Comparison of ENCODE assay signal across 8 cellular contexts in genomic region chr2:70552501-70553333, GRCh38. TPM values are rescaled to one million over a fixed set of nuclear protein-coding genes. Genes with fewer than 3 reads are reported as not detected.
DNase-seq lines count a peak whose midpoint lies in the region; ATAC-seq, FAIRE-seq and TF ChIP-seq lines count a peak whose summit lies in the region.

No MANE protein-coding gene starts in this region.

- intact Hi-C loops in CD14-positive monocyte (cut with micrococcal nuclease): loop anchor here (5.0 to 10.0 kb wide), 2 partner anchors 40 to 58 kb away; no protein-coding TSS in a partner anchor
- intact Hi-C loops in kidney (cut with DNase I): no loop called here

- H3K4me3 ChIP-seq in kidney (ENCODE audit: low read length in 2 of 2): peak overlapping the region; percentile 70 to 86

- no peak for FAIRE-seq in kidney (lab: Jason Lieb, UNC)

- H3K36me3 Mint-ChIP-seq in CD14-positive monocyte: peaks cover 0 to 2% of the 10 kb centered on the region in 2 donors
- H3K36me3 Mint-ChIP-seq in activated T-cell treated with anti-CD3 and anti-CD28 coated beads, Interleukin-2, amount 50 U/mL, for 72 hours (ENCODE audit: insufficient read depth in 2 of 2): no peaks in the 10 kb centered on the region

- H3K9ac ChIP-seq in kidney (ENCODE audit: low read length in 2 of 2): peak overlapping the region; percentile 56 to 80

- peaks cover 19% of the 10 kb centered on the region for H3K4me1 Mint-ChIP-seq in CD14-positive monocyte
- peaks cover 28% of the 10 kb centered on the region for H3K4me1 Mint-ChIP-seq in activated T-cell treated with anti-CD3 and anti-CD28 coated beads, Interleukin-2, amount 50 U/mL, for 72 hours (ENCODE audit: low read depth)
- H3K4me1 Mint-ChIP-seq in stimulated activated naive CD8-positive, alpha-beta T cell treated with anti-CD3 and anti-CD28 coated beads, Interleukin-15, amount 100 ng/mL, for 72 hours: peaks cover 33% of the 10 kb centered on the region

- H3K4me1 ChIP-seq in kidney (ENCODE audit: control insufficient read depth in 1 of 2, insufficient read depth in 1 of 2, low read depth in 1 of 2, low read length in 2 of 2): peaks cover 5 to 6% of the 10 kb centered on the region in 2 donors

- H3K27ac Mint-ChIP-seq in CD14-positive monocyte: peak overlapping the region in 6 of 7 donors; percentile 3 to 75 (median 50)
- peak overlapping the region; percentile 73 for H3K27ac Mint-ChIP-seq in activated T-cell treated with anti-CD3 and anti-CD28 coated beads, Interleukin-2, amount 50 U/mL, for 72 hours
- H3K27ac Mint-ChIP-seq in stimulated activated naive CD8-positive, alpha-beta T cell treated with anti-CD3 and anti-CD28 coated beads, Interleukin-15, amount 100 ng/mL, for 72 hours: peak overlapping the region in 1 of 2 donors; percentile 98

- no peak for TF ChIP-seq CTCF in CD14-positive monocyte (IDR thresholded peaks at IDR 0.05)
- TF ChIP-seq CTCF in kidney (IDR thresholded peaks at IDR 0.05; ENCODE audit: borderline replicate concordance, extremely low read depth, insufficient read depth): no peak
- TF ChIP-seq CTCF in GM10266 (IDR thresholded peaks at IDR 0.05; ENCODE audit: control insufficient read depth, insufficient read depth, low read depth, missing control alignments): no peak

- peak overlapping the region; percentile 81 to 88 for H3K27ac ChIP-seq in kidney (ENCODE audit: low read depth in 2 of 2, low read length in 2 of 2)

- DNase-seq in CD14-positive monocyte (ENCODE audit: low spot score) (no peak), KBM-7 (peak; percentile 34), kidney (no peak), RKO (ENCODE audit: low spot score) (no peak), GM10266 (ENCODE audit: extremely low spot score) (no peak)
- DNase-seq in activated T-cell treated with anti-CD3 and anti-CD28 coated beads, Interleukin-2, amount 50 U/mL, for 72 hours: peak in 1 of 2 donors; percentile 12
- DNase-seq in stimulated activated naive CD8-positive, alpha-beta T cell treated with anti-CD3 and anti-CD28 coated beads, Interleukin-15, amount 100 ng/mL, for 72 hours: peak; percentile 10 to 12

- H3K27me3 Mint-ChIP-seq in CD14-positive monocyte (ENCODE audit: low read depth in 3 of 3): peaks cover 44 to 54% (median 49%) of the 10 kb centered on the region in 3 donors
- H3K27me3 Mint-ChIP-seq in activated T-cell treated with anti-CD3 and anti-CD28 coated beads, Interleukin-2, amount 50 U/mL, for 72 hours (ENCODE audit: low read depth): peaks cover 31% of the 10 kb centered on the region
- H3K27me3 Mint-ChIP-seq in stimulated activated naive CD8-positive, alpha-beta T cell treated with anti-CD3 and anti-CD28 coated beads, Interleukin-15, amount 100 ng/mL, for 72 hours: peaks cover 32% of the 10 kb centered on the region

- in situ Hi-C loops in KBM-7 (cut with MboI; ENCODE audit: low pct_unique_long_range_greater_than_20kb, low sequenced_read_pairs): no loop called here

- H3K36me3 ChIP-seq in kidney (ENCODE audit: control insufficient read depth in 1 of 2, insufficient read depth in 2 of 2, low read length in 2 of 2): no peaks in the 10 kb centered on the region

- no peak for ATAC-seq in activated T-cell treated with anti-CD3 and anti-CD28 coated beads, Interleukin-2, amount 50 U/mL, for 72 hours (replicated peaks in 1 of 2)
- no peak for ATAC-seq in stimulated activated naive CD8-positive, alpha-beta T cell treated with anti-CD3 and anti-CD28 coated beads, Interleukin-15, amount 100 ng/mL, for 72 hours
- ATAC-seq in HG02763 (IDR thresholded peaks at IDR 0.05; ENCODE audit: unreplicated experiment): no peak

- H3K9me3 ChIP-seq in kidney (ENCODE audit: control insufficient read depth in 1 of 2, low read length in 2 of 2): no peaks in the 10 kb centered on the region

- H3K4me3 Mint-ChIP-seq in CD14-positive monocyte: peak overlapping the region; percentile 86 to 99
- H3K4me3 Mint-ChIP-seq in activated T-cell treated with anti-CD3 and anti-CD28 coated beads, Interleukin-2, amount 50 U/mL, for 72 hours: peak overlapping the region; percentile 95 to 96
- peak overlapping the region; percentile 85 to 97 for H3K4me3 Mint-ChIP-seq in stimulated activated naive CD8-positive, alpha-beta T cell treated with anti-CD3 and anti-CD28 coated beads, Interleukin-15, amount 100 ng/mL, for 72 hours

- peaks cover 0 to 6% (median 4%) of the 10 kb centered on the region in 7 donors for H3K9me3 Mint-ChIP-seq in CD14-positive monocyte
- no peaks in the 10 kb centered on the region for H3K9me3 Mint-ChIP-seq in activated T-cell treated with anti-CD3 and anti-CD28 coated beads, Interleukin-2, amount 50 U/mL, for 72 hours
- no peaks in the 10 kb centered on the region for H3K9me3 Mint-ChIP-seq in stimulated activated naive CD8-positive, alpha-beta T cell treated with anti-CD3 and anti-CD28 coated beads, Interleukin-15, amount 100 ng/mL, for 72 hours

RNA-seq across cellular contexts. Expression of gene TGFA, which starts 0.9 kb away (rescaled TPM):
- polyA plus RNA-seq in CD14-positive monocyte (1 to 10 TPM; 1.7 to 2.5 TPM), kidney (ENCODE audit: insufficient read depth, low read depth, low replicate concordance) (8.3 TPM)
- 1 to 10 TPM; 2.5 TPM for total RNA-seq in activated T-cell treated with anti-CD3 and anti-CD28 coated beads, Interleukin-2, amount 50 U/mL, for 72 hours
- 30.8 TPM for total RNA-seq in kidney

Comparison
In these comparisons a context has a peak if more than half of its experiments do, and no peak if none do; other contexts are left out.
1. DNase-seq: peak in KBM-7 (single experiment) and stimulated activated naive CD8-positive, alpha-beta T cell treated with anti-CD3 and anti-CD28 coated beads, Interleukin-15, amount 100 ng/mL, for 72 hours (2 of 2); none in CD14-positive monocyte (single experiment), kidney (single experiment), RKO (single experiment) and GM10266 (single experiment).
2. Peak in every context shown above with its lines, with median percentiles within 50 percentile points of each other: H3K4me3 Mint-ChIP-seq.